Comparison of ENCODE assay signal across 9 cellular contexts in the genomic region with DNA sequence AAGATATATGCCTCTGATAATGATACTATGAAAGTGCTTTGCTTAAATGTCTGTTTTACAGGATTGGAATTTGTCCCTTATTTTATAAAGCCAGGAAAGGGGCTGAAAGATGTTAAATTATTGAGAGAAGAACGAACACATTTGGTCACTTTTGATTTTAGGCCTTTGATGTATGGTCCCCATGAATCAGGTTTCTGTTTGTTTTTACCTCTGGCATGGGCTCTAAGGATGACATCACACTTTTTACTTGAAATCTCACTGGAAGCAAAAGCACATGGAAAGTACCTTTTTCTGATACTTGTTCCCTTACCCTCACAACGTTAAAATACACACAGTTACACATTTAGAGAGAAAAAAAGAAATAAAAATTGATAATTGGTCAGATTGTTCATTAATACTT. TPM values are rescaled to one million over a fixed set of nuclear protein-coding genes. Genes with fewer than 3 reads are reported as not detected.
A peak's percentile ranks its signal among the peaks of the same experiment; 100 is the strongest.
DNase-seq lines count a peak whose midpoint lies in the region; ATAC-seq lines count a peak whose summit lies in the region.
"Had no signal": no experiment of that assay in that cellular context is flagged by ENCODE, and none has a peak within 500 bp of the region (broad histone marks: within the 10 kb centered on the region; RNA-seq: fewer than 3 reads in every experiment).

No MANE protein-coding gene starts in this region.

- H3K27me3 ChIP-seq in CD4-positive, CD25-positive, alpha-beta regulatory T cell (ENCODE audit: control insufficient read depth, insufficient read depth, low read length): no peaks in the 10 kb centered on the region

- H3K36me3 ChIP-seq in CD4-positive, CD25-positive, alpha-beta regulatory T cell (ENCODE audit: control insufficient read depth, insufficient read depth, low read length): peaks cover 13% of the 10 kb centered on the region

- H3K27ac ChIP-seq in CD4-positive, CD25-positive, alpha-beta regulatory T cell (ENCODE audit: insufficient read depth, low read length, poor library complexity, severe bottlenecking): peak overlapping the region; percentile 78

- DNase-seq in CD4-positive, CD25-positive, alpha-beta regulatory T cell: no peak
- DNase-seq in T-helper 17 cell (no peak), fibroblast of peridontal ligament (ENCODE audit: extremely low read depth) (peak; percentile 55), NCI-H82 (lab: John Stamatoyannopoulos, UW) (no peak)
- DNase-seq in stimulated activated CD4-positive, alpha-beta T cell treated with anti-CD3 and anti-CD28 coated beads, Interleukin-4, amount 100 ng/mL, for 1 hour: no peak
- DNase-seq: stimulated activated CD4-positive, alpha-beta T cell treated with anti-CD3 and anti-CD28 coated beads, Interleukin-2, amount 100 ng/mL, for 24 hours had no signal

- H3K27ac Mint-ChIP-seq in CD4-positive, CD25-positive, alpha-beta regulatory T cell: peak overlapping the region; percentile 78 to 89 (median 79)
- peak overlapping the region; percentile 98 for H3K27ac Mint-ChIP-seq in T-helper 17 cell

- peak overlapping the region; percentile 58 to 79 (median 70) for H3K4me3 Mint-ChIP-seq in CD4-positive, CD25-positive, alpha-beta regulatory T cell
- H3K4me3 Mint-ChIP-seq in T-helper 17 cell: peak overlapping the region; percentile 89

- no peaks in the 10 kb centered on the region for H3K27me3 Mint-ChIP-seq in CD4-positive, CD25-positive, alpha-beta regulatory T cell
- H3K27me3 Mint-ChIP-seq in T-helper 17 cell: no peaks in the 10 kb centered on the region

- no peaks in the 10 kb centered on the region for H3K9me3 Mint-ChIP-seq in CD4-positive, CD25-positive, alpha-beta regulatory T cell

- ATAC-seq in CD4-positive, CD25-positive, alpha-beta regulatory T cell (ENCODE audit: low read depth in 2 of 2): no peak
- ATAC-seq in GM18868 (IDR thresholded peaks at IDR 0.05; ENCODE audit: unreplicated experiment): peak; percentile 28
- peak; percentile 71 for ATAC-seq in T-helper 17 cell
- no peak for ATAC-seq in GM19023 (IDR thresholded peaks at IDR 0.05; ENCODE audit: unreplicated experiment)
- ATAC-seq in GM18517 (IDR thresholded peaks at IDR 0.05; ENCODE audit: unreplicated experiment): no peak

- peaks cover 95% of the 10 kb centered on the region for H3K4me1 ChIP-seq in CD4-positive, CD25-positive, alpha-beta regulatory T cell (ENCODE audit: control insufficient read depth, insufficient read depth, low read length, poor library complexity, severe bottlenecking)

- peak overlapping the region; percentile 94 for H3K4me3 ChIP-seq in CD4-positive, CD25-positive, alpha-beta regulatory T cell (ENCODE audit: low read depth, low read length)

- no peaks in the 10 kb centered on the region for H3K9me3 ChIP-seq in CD4-positive, CD25-positive, alpha-beta regulatory T cell (ENCODE audit: control insufficient read depth in 2 of 2, low read length in 2 of 2)
- no peaks in the 10 kb centered on the region for H3K9me3 ChIP-seq in T-helper 17 cell (ENCODE audit: control insufficient read depth, low read length, poor library complexity, severe bottlenecking)

- peaks cover 56 to 97% (median 81%) of the 10 kb centered on the region in 4 donors for H3K4me1 Mint-ChIP-seq in CD4-positive, CD25-positive, alpha-beta regulatory T cell
- H3K4me1 Mint-ChIP-seq in T-helper 17 cell: peaks cover 73% of the 10 kb centered on the region

- peaks cover 16% of the 10 kb centered on the region for H3K36me3 Mint-ChIP-seq in CD4-positive, CD25-positive, alpha-beta regulatory T cell
- peaks cover 2% of the 10 kb centered on the region for H3K36me3 Mint-ChIP-seq in T-helper 17 cell (ENCODE audit: low read depth)

RNA-seq across cellular contexts. Expression of a gene that starts 6.9 kb away (rescaled TPM):
- total RNA-seq in CD4-positive, CD25-positive, alpha-beta regulatory T cell: 109 TPM
- polyA plus RNA-seq in CD4-positive, CD25-positive, alpha-beta regulatory T cell: 10 to 100 TPM; 22.8 to 37.5 (median 26.8) TPM
- 10 to 100 TPM; 77.0 to 94.6 TPM for total RNA-seq in T-helper 17 cell

Comparison
In these comparisons a context has a peak if more than half of its experiments do, and no peak if none do; other contexts are left out.
1. ATAC-seq: peak in GM18868 (single experiment) and T-helper 17 cell (single experiment); none in CD4-positive, CD25-positive, alpha-beta regulatory T cell (0 of 2), GM19023 (single experiment) and GM18517 (single experiment).